22 cellular contexts compared by ENCODE assay signal in genomic region chr12:101690544-101691118, GRCh38. TPM values are rescaled to one million over a fixed set of nuclear protein-coding genes. Genes with fewer than 3 reads are reported as not detected.
DNase-seq lines count a peak whose midpoint lies in the region; ATAC-seq, FAIRE-seq and TF ChIP-seq lines count a peak whose summit lies in the region.
"Had no signal": no experiment of that assay in that cellular context is flagged by ENCODE, and none has a peak within 500 bp of the region (broad histone marks: within the 10 kb centered on the region; RNA-seq: fewer than 3 reads in every experiment).

No MANE protein-coding gene starts in this region.

- DNase-seq in adipocyte (ENCODE audit: low read depth): no peak
- no peak for DNase-seq in left lobe of liver (ENCODE audit: low spot score)
- no peak for DNase-seq in gastrocnemius medialis
- no peak for DNase-seq in GM12891 (ENCODE audit: insufficient read length, low spot score)
- DNase-seq in head of caudate nucleus: no peak
- no peak for DNase-seq in mesenchymal stem cell
- DNase-seq: ACHN; BE2C; C1 segment of cervical spinal cord; CD4-positive, CD25-positive, alpha-beta regulatory T cell; CD8-positive, alpha-beta memory T cell; COR-L47; DMS 273 treated with DMSO at 0.1 percent for 48 hours; DMS53; GM23248 had no signal

- intact Hi-C loops in gastrocnemius medialis (cut with DNase I; ENCODE audit: low total_unique reads): no loop called here
- intact Hi-C loops in head of caudate nucleus (cut with DNase I): no loop called here

- no peak overlapping the region for H2AK5ac ChIP-seq in mesenchymal stem cell (ENCODE audit: low read length, severe bottlenecking)

- no peaks in the 10 kb centered on the region for H3K9me3 ChIP-seq in adipocyte (ENCODE audit: control insufficient read depth, low read length)
- H3K9me3 ChIP-seq in gastrocnemius medialis: no peaks in the 10 kb centered on the region
- peaks cover 3% of the 10 kb centered on the region for H3K9me3 ChIP-seq in mesenchymal stem cell (ENCODE audit: control insufficient read depth, low read length)
- H3K9me3 ChIP-seq: BE2C had no signal

- peaks cover 25% of the 10 kb centered on the region for H3K4me1 ChIP-seq in adipocyte (ENCODE audit: control insufficient read depth, insufficient read depth, low read length)
- peaks cover 0 to under 1% of the 10 kb centered on the region in 2 donors for H3K4me1 ChIP-seq in gastrocnemius medialis
- H3K4me1 ChIP-seq in mesenchymal stem cell (ENCODE audit: control insufficient read depth, insufficient read depth, low read depth, low read length): no peaks in the 10 kb centered on the region
- H3K4me1 ChIP-seq: BE2C had no signal

- H3K4ac ChIP-seq in mesenchymal stem cell (ENCODE audit: low read depth in 1 of 2, low read length in 2 of 2): no peak overlapping the region

- no peak overlapping the region for H4K8ac ChIP-seq in mesenchymal stem cell (ENCODE audit: low read length)

- no peak overlapping the region for H2BK120ac ChIP-seq in mesenchymal stem cell (ENCODE audit: low read depth, low read length)

- peak; percentile 14 for ATAC-seq in left lobe of liver
- no peak for ATAC-seq in gastrocnemius medialis

- 90% methylated on average over 2 of the region's 3 CpGs for WGBS in mesenchymal stem cell

- H3K4me2 ChIP-seq in mesenchymal stem cell (ENCODE audit: low read length, poor library complexity, severe bottlenecking): no peak overlapping the region

- in situ Hi-C loops in gastrocnemius medialis (cut with MboI; ENCODE audit: low sequenced_read_pairs in 4 of 4): no loop called here

- peak overlapping the region; percentile 45 for H3K9ac ChIP-seq in adipocyte (ENCODE audit: low read length)
- no peak overlapping the region for H3K9ac ChIP-seq in mesenchymal stem cell (ENCODE audit: low read length)
- H3K9ac ChIP-seq: GM23248 had no signal

- H3K79me1 ChIP-seq in mesenchymal stem cell (replicated peaks; ENCODE audit: low read length, poor library complexity, severe bottlenecking): no peaks in the 10 kb centered on the region

- no peak overlapping the region for H3K18ac ChIP-seq in mesenchymal stem cell (ENCODE audit: low read depth in 1 of 2, low read length in 2 of 2)

- H2BK12ac ChIP-seq in mesenchymal stem cell (ENCODE audit: low read length in 2 of 2): no peak overlapping the region

- no peak overlapping the region for H3K4me3 ChIP-seq in adipocyte (ENCODE audit: low read length)
- H3K4me3 ChIP-seq in gastrocnemius medialis: no peak overlapping the region
- no peak overlapping the region for H3K4me3 ChIP-seq in mesenchymal stem cell (ENCODE audit: insufficient read depth in 1 of 2, low read depth in 1 of 2, low read length in 2 of 2)
- H3K4me3 ChIP-seq: GM23248, HAP-1 had no signal

- no peak for TF ChIP-seq CTCF in gastrocnemius medialis (IDR thresholded peaks at IDR 0.05 in 4 of 5, conservative IDR thresholded peaks at IDR 0.05 in 1 of 5)

- no peaks in the 10 kb centered on the region for H3K36me3 ChIP-seq in adipocyte (ENCODE audit: control insufficient read depth, insufficient read depth, low read length, severe bottlenecking)
- H3K36me3 ChIP-seq in gastrocnemius medialis: peaks cover 0 to 10% of the 10 kb centered on the region in 2 donors
- H3K36me3 ChIP-seq in mesenchymal stem cell (ENCODE audit: control insufficient read depth in 1 of 2, insufficient read depth in 2 of 2, low read depth in 1 of 2, low read length in 2 of 2): no peaks in the 10 kb centered on the region
- H3K36me3 ChIP-seq: BE2C, HAP-1 had no signal

- no peak overlapping the region for H3K14ac ChIP-seq in mesenchymal stem cell (ENCODE audit: low read length in 2 of 2)

- H2BK5ac ChIP-seq in mesenchymal stem cell (ENCODE audit: low read depth, low read length, poor library complexity, severe bottlenecking): no peak overlapping the region

- no peak overlapping the region for H2BK15ac ChIP-seq in mesenchymal stem cell (ENCODE audit: low read depth, poor library complexity, severe bottlenecking)

- no peak overlapping the region for H3K23ac ChIP-seq in mesenchymal stem cell (ENCODE audit: low read length in 2 of 2)

- FAIRE-seq in GM12891 (lab: Jason Lieb, UNC): no peak
- FAIRE-seq: A204.1, G401.6, GM12892, GM18507, HTR-8/SVneo had no signal

- no peak overlapping the region for H2AFZ ChIP-seq in mesenchymal stem cell (ENCODE audit: low read depth, low read length)
- H2AFZ ChIP-seq: GM23248 had no signal

- TF ChIP-seq POLR2A in gastrocnemius medialis (IDR thresholded peaks at IDR 0.05) (no peak), GM12891 (IDR thresholded peaks at IDR 0.05; ENCODE audit: low read depth, low read length) (no peak)

- H4K91ac ChIP-seq in mesenchymal stem cell (ENCODE audit: low read length): no peak overlapping the region

- H3K27me3 ChIP-seq in adipocyte (replicated peaks; ENCODE audit: control insufficient read depth, insufficient read depth, low read length) (no peaks in the 10 kb centered on the region), gastrocnemius medialis (no peaks in the 10 kb centered on the region), mesenchymal stem cell (ENCODE audit: control insufficient read depth in 1 of 2, insufficient read depth in 1 of 2, low read length in 2 of 2) (no peaks in the 10 kb centered on the region)
- H3K27me3 ChIP-seq: BE2C had no signal

- H3K27ac ChIP-seq in gastrocnemius medialis (peak overlapping the region; percentile 64 to 98 (median 83)), mesenchymal stem cell (ENCODE audit: low read length, poor library complexity, severe bottlenecking) (no peak overlapping the region)
- H3K27ac ChIP-seq: GM23248 had no signal

TF ChIP-seq in GM12891, 5 proteins besides CTCF, POLR2A, EP300 and RAD21:
- TF ChIP-seq POLR2AphosphoS5 (IDR thresholded peaks at IDR 0.05; ENCODE audit: low read depth, low read length) (no peak), PAX5 (IDR thresholded peaks at IDR 0.05; ENCODE audit: insufficient read depth, low read length, severe bottlenecking) (no peak), SPI1 (IDR thresholded peaks at IDR 0.05; ENCODE audit: low read depth, low read length) (no peak), POU2F2 (IDR thresholded peaks at IDR 0.05; ENCODE audit: low read depth, low read length) (no peak), TAF1 (IDR thresholded peaks at IDR 0.05; ENCODE audit: low read depth, low read length) (no peak)

RNA-seq across cellular contexts. Expression of gene CHPT1, which starts 6.8 kb away (rescaled TPM):
- total RNA-seq in left lobe of liver: 78.3 TPM
- total RNA-seq in gastrocnemius medialis: 10 to 100 TPM; 32.3 to 67.3 (median 36.1) TPM
- polyA plus RNA-seq in GM12891 (2012; ENCODE audit: low read depth, missing spikeins): 2.2 TPM
- 29.9 TPM for polyA plus RNA-seq in mesenchymal stem cell (2013, experiment 1 of 2)
- 31.3 TPM for polyA plus RNA-seq in mesenchymal stem cell (2013, experiment 2 of 2)

RNA-seq across cellular contexts. Expression of gene SYCP3, which starts 48.6 kb away (rescaled TPM):
- total RNA-seq in left lobe of liver (not detected), gastrocnemius medialis (under 1 TPM in 1 of 4 donors, not detected in 3; 0.66 TPM)
- polyA plus RNA-seq in GM12891 (2012; ENCODE audit: low read depth, missing spikeins): 0.31 TPM
- polyA plus RNA-seq in mesenchymal stem cell (2013, experiment 1 of 2): 0.03 TPM
- polyA plus RNA-seq in mesenchymal stem cell (2013, experiment 2 of 2): 0.10 TPM
- total RNA-seq: GM23248, H4 had no signal
